Comparison of ENCODE assay signal across 8 cellular contexts in genomic region chr5:122492675-122493074, GRCh38.
DNase-seq lines count a peak whose midpoint lies in the region; ATAC-seq, FAIRE-seq and TF ChIP-seq lines count a peak whose summit lies in the region.

No MANE protein-coding gene starts in this region.

- H3K27me3 ChIP-seq in RWPE2 (ENCODE audit: insufficient read depth, poor library complexity, severe bottlenecking) (no peaks in the 10 kb centered on the region), keratinocyte (ENCODE audit: control insufficient read depth, extremely low read depth, insufficient read depth, low read length) (peaks cover 8% of the 10 kb centered on the region)

- H3K36me3 ChIP-seq in HEK293 (ENCODE audit: control insufficient read depth in 2 of 2, insufficient read depth in 1 of 2, low read length in 2 of 2) (no peaks in the 10 kb centered on the region), RWPE2 (ENCODE audit: low read depth) (no peaks in the 10 kb centered on the region), keratinocyte (ENCODE audit: control insufficient read depth in 2 of 2, extremely low read depth in 1 of 2, insufficient read depth in 2 of 2, low read length in 2 of 2) (no peaks in the 10 kb centered on the region)

- no peak overlapping the region for H3K9ac ChIP-seq in keratinocyte (ENCODE audit: control insufficient read depth, extremely low read depth, insufficient read depth, low read length)

- H3K27ac ChIP-seq in HEK293 (ENCODE audit: extremely low read depth, low read depth, low read length) (peak overlapping the region; percentile 38; the same call in 1 of the 2 replicates), RWPE2 (ENCODE audit: poor library complexity, severe bottlenecking) (no peak overlapping the region), keratinocyte (ENCODE audit: control insufficient read depth, insufficient read depth, low read length) (no peak overlapping the region)

- no peaks in the 10 kb centered on the region for H4K20me1 ChIP-seq in keratinocyte (ENCODE audit: control insufficient read depth, extremely low read depth, insufficient read depth, low read length)

- CTCF ChIA-PET in HEK293 (lab: Yijun Ruan, JAX): interaction anchor here (0.6 to 3.3 kb wide), 9 partner anchors 9 to 590 kb away, joined by 3 to 20 read pairs (median 4); no protein-coding TSS in a partner anchor

- intact Hi-C loops in posterior cingulate gyrus (cut with DNase I): no loop called here

- H3K4me3 ChIP-seq in HEK293 (ENCODE audit: low read depth, low read length): no peak overlapping the region
- no peak overlapping the region for H3K4me3 ChIP-seq in RWPE2 (ENCODE audit: severe bottlenecking)
- no peak overlapping the region for H3K4me3 ChIP-seq in keratinocyte (ENCODE audit: control insufficient read depth in 2 of 3, extremely low read depth in 1 of 3, insufficient read depth in 2 of 3, low read depth in 1 of 3, low read length in 3 of 3)

- dilution Hi-C loops in keratinocyte (cut with MboI; ENCODE audit: extremely low pct_ligation_motif_present, low sequenced_read_pairs): no loop called here

- POLR2A ChIA-PET in HEK293 (lab: Yijun Ruan, JAX): interaction anchor here (1.1 kb wide), 1 partner anchor 10 kb away, joined by 5 read pairs; no protein-coding TSS in a partner anchor

- FAIRE-seq in keratinocyte (lab: Jason Lieb, UNC): no peak

- H3K9me3 ChIP-seq in HEK293 (ENCODE audit: control insufficient read depth, insufficient read depth, low read depth, low read length): no peaks in the 10 kb centered on the region
- H3K9me3 ChIP-seq in RWPE2 (ENCODE audit: severe bottlenecking): no peaks in the 10 kb centered on the region
- no peaks in the 10 kb centered on the region for H3K9me3 ChIP-seq in keratinocyte (ENCODE audit: control insufficient read depth, low read depth, low read length)

- H3K9me1 ChIP-seq in keratinocyte (ENCODE audit: control insufficient read depth, extremely low read depth, insufficient read depth, low read length): no peaks in the 10 kb centered on the region

- no peak overlapping the region for H2AFZ ChIP-seq in keratinocyte (ENCODE audit: control insufficient read depth, low read length)

- DNase-seq in COR-L47 (lab: John Stamatoyannopoulos, UW) (peak; percentile 16), RWPE2 (ENCODE audit: low spot score) (no peak), keratinocyte (ENCODE audit: low read depth, low spot score) (no peak), HuH-7 (ENCODE audit: low spot score) (no peak), posterior cingulate gyrus (no peak), GM19240 (ENCODE audit: insufficient read length, low spot score) (no peak)

- H3K4me2 ChIP-seq in keratinocyte (ENCODE audit: control insufficient read depth, extremely low read depth, insufficient read depth, low read depth, low read length): no peak overlapping the region

- TF ChIP-seq CTCF in HEK293 (tag by site-specific recombination; IDR thresholded peaks at IDR 0.05) (peak; percentile 53), RWPE2 (IDR thresholded peaks at IDR 0.05; ENCODE audit: poor library complexity, severe bottlenecking) (peak; percentile 22), keratinocyte (optimal IDR thresholded peaks at IDR 0.05 in 1 of 3, IDR thresholded peaks at IDR 0.05 in 1 of 3, conservative IDR thresholded peaks at IDR 0.05 in 1 of 3; ENCODE audit: extremely low read depth in 1 of 3, insufficient read depth in 2 of 3, low read length in 3 of 3) (peak in 2 of 3 experiments; percentile 19 to 22)

- ATAC-seq in RWPE2 (ENCODE audit: low read depth) (peak; percentile 26; the same call in 1 of the 3 replicates), HG02870 (IDR thresholded peaks at IDR 0.05; ENCODE audit: unreplicated experiment) (no peak)

- H3K4me1 ChIP-seq in HEK293 (ENCODE audit: control insufficient read depth, insufficient read depth, low read length): peaks cover 11% of the 10 kb centered on the region; the same call in 1 of the 2 replicates
- H3K4me1 ChIP-seq in RWPE2 (ENCODE audit: insufficient read depth, poor library complexity, severe bottlenecking): no peaks in the 10 kb centered on the region
- no peaks in the 10 kb centered on the region for H3K4me1 ChIP-seq in keratinocyte (ENCODE audit: control insufficient read depth, extremely low read depth, insufficient read depth, low read length)

- no peaks in the 10 kb centered on the region for H3K79me2 ChIP-seq in keratinocyte (ENCODE audit: control insufficient read depth, insufficient read depth, low read length)

TF ChIP-seq in HEK293, 187 proteins besides CTCF, POLR2A, EP300 and RAD21:
- TF ChIP-seq ZNF768 (tag by site-specific recombination; IDR thresholded peaks at IDR 0.05): 0 out of 2 replicates have a peak, but pooled peaks have one; percentile 28
- no peak for TF ChIP-seq ZNF266 (tag by site-specific recombination; IDR thresholded peaks at IDR 0.05; ENCODE audit: low read depth)
- 0 out of 2 replicates have a peak, but pooled peaks have one; percentile 51 for TF ChIP-seq ZSCAN30 (tag by site-specific recombination; IDR thresholded peaks at IDR 0.05)
- peak; percentile 63 for TF ChIP-seq ZNF654 (tag by site-specific recombination; IDR thresholded peaks at IDR 0.05; ENCODE audit: low read depth)
- TF ChIP-seq ZNF274 (IDR thresholded peaks at IDR 0.05; ENCODE audit: low read length): no peak
- TF ChIP-seq ZNF274 (tag by site-specific recombination; IDR thresholded peaks at IDR 0.05; ENCODE audit: borderline replicate concordance): no peak
